In the genomic region with DNA sequence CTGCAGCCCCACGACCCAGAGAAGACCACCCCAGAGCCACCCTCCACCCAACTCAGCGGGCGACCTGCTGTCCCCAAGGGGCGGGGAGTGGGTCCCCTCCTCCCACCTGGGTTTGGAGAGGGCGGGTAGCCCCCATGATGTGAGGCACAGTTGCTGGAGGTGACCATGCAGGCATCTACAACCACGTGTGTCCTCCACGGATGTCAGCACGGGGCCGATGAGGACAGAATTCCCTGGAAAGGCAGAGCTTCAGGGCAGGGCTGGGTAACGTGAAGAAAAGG, we compare ENCODE assay signal across 27 cellular contexts. TPM values are rescaled to one million over a fixed set of nuclear protein-coding genes. Genes with fewer than 3 reads are reported as not detected.
A peak's percentile ranks its signal among the peaks of the same experiment; 100 is the strongest.
DNase-seq lines count a peak whose midpoint lies in the region; ATAC-seq, FAIRE-seq and TF ChIP-seq lines count a peak whose summit lies in the region.
"Had no signal": no experiment of that assay in that cellular context is flagged by ENCODE, and none has a peak within 500 bp of the region (broad histone marks: within the 10 kb centered on the region; RNA-seq: fewer than 3 reads in every experiment).

No MANE protein-coding gene starts in this region.

- ATAC-seq in SK-N-SH treated with all-trans-retinoic acid at 6 μM for 48 hours (no peak), HepG2 (no peak)
- ATAC-seq: A549 had no signal

- DNase-seq in SK-N-SH (no peak), chondrocyte (ENCODE audit: low spot score) (peak; percentile 81), HepG2 (ENCODE audit: low spot score) (no peak), osteoblast (ENCODE audit: insufficient read length, low spot score, missing footprints) (peak; percentile 75), suprapubic skin (ENCODE audit: low spot score in 2 of 2) (no peak)
- DNase-seq in activated CD8-positive, alpha-beta memory T cell treated with anti-CD3 and anti-CD28 coated beads, Interleukin-2, amount 50 U/mL, for 4 hours: no peak
- DNase-seq: 8988T; ACHN; AML-193; BE2C; CD4-positive, alpha-beta T cell; DMS 273 treated with DMSO at 0.1 percent for 48 hours; DMS79; EL; GF-D8; GOT3; HFFc6 had no signal

- H3K4me3 ChIP-seq in SK-N-SH (ENCODE audit: low read depth in 2 of 2, low read length in 1 of 2) (no peak overlapping the region), HepG2 (replicated peaks in 1 of 3; ENCODE audit: insufficient read depth in 1 of 3, low read depth in 2 of 3, low read length in 3 of 3) (no peak overlapping the region; a peak in 1 of 6 replicates), osteoblast (ENCODE audit: insufficient read depth, low read length) (no peak overlapping the region), suprapubic skin (no peak overlapping the region)
- H3K4me3 ChIP-seq: A549; BLaER1 treated with 17β-estradiol and CSF1 and Interleukin-3, amounts not matched to agents 10 nM and 100 nM; HAP-1 had no signal

- no peaks in the 10 kb centered on the region for H3K4me1 Mint-ChIP-seq in chondrocyte (ENCODE audit: low read depth)
- H3K4me1 Mint-ChIP-seq: CD14-positive monocyte had no signal

- in situ Hi-C loops in HepG2 (cut with HindIII; ENCODE audit: extremely low pct_ligation_motif_present, low pct_unique_long_range_greater_than_20kb): no loop called here

- CTCF ChIA-PET in SK-N-SH (lab: Yijun Ruan, JAX) (interaction anchor here (1.0 to 1.8 kb wide), 6 partner anchors 9 to 35 kb away, joined by 4 to 6 read pairs (median 5); no protein-coding TSS in a partner anchor), HepG2 (lab: Yijun Ruan, JAX; ENCODE audit: low intra/inter-chr PET ratio, low total read pairs) (no interaction called here)

- no TSS peak for BruUV-seq in HepG2 (replicated peaks; lab: Mats Ljungman, UMichigan)

- H4K20me1 ChIP-seq in SK-N-SH (ENCODE audit: insufficient read depth): no peaks in the 10 kb centered on the region
- no peaks in the 10 kb centered on the region for H4K20me1 ChIP-seq in HepG2 (ENCODE audit: insufficient read depth, low read length)
- H4K20me1 ChIP-seq in osteoblast (ENCODE audit: insufficient read depth, low read length): no peaks in the 10 kb centered on the region

- TF ChIP-seq CTCF in SK-N-SH (IDR thresholded peaks at IDR 0.05) (no peak), chondrocyte (IDR thresholded peaks at IDR 0.05) (no peak), HepG2 (CRISPR knock-in tag; IDR thresholded peaks at IDR 0.05) (no peak), osteoblast (IDR thresholded peaks at IDR 0.05; ENCODE audit: extremely low read depth, low read depth, low read length) (no peak), suprapubic skin (IDR thresholded peaks at IDR 0.05) (no peak)

- H3K9me3 Mint-ChIP-seq in chondrocyte (ENCODE audit: low read depth): no peaks in the 10 kb centered on the region
- H3K9me3 Mint-ChIP-seq: CD4-positive, alpha-beta T cell; CD8-positive, alpha-beta memory T cell; HFFc6 had no signal

- H3K36me3 ChIP-seq in SK-N-SH (replicated peaks in 1 of 2; ENCODE audit: control insufficient read depth in 1 of 2, insufficient read depth in 2 of 2, low read length in 1 of 2) (no peaks in the 10 kb centered on the region), HepG2 (replicated peaks in 1 of 2; ENCODE audit: control insufficient read depth in 1 of 2, insufficient read depth in 2 of 2, low read length in 2 of 2) (no peaks in the 10 kb centered on the region), osteoblast (ENCODE audit: insufficient read depth, low read length) (no peaks in the 10 kb centered on the region), suprapubic skin (no peaks in the 10 kb centered on the region)
- H3K36me3 ChIP-seq: BE2C; BLaER1 treated with 17β-estradiol and CSF1 and Interleukin-3, amounts not matched to agents 10 nM and 100 nM; HAP-1 had no signal

- H3K9ac ChIP-seq in SK-N-SH (no peak overlapping the region), HepG2 (ENCODE audit: insufficient read depth, low read depth, low read length) (no peak overlapping the region)
- H3K9ac ChIP-seq: BLaER1 treated with 17β-estradiol and CSF1 and Interleukin-3, amounts not matched to agents 10 nM and 100 nM had no signal

- TF ChIP-seq EP300 in SK-N-SH (IDR thresholded peaks at IDR 0.05; ENCODE audit: borderline replicate concordance in 1 of 2, low read depth in 1 of 2, low read length in 1 of 2) (no peak), HepG2 (IDR thresholded peaks at IDR 0.05; ENCODE audit: low read depth in 2 of 2, low read length in 2 of 2) (no peak), HepG2 (CRISPR knock-in tag; IDR thresholded peaks at IDR 0.05; ENCODE audit: borderline replicate concordance) (no peak), suprapubic skin (IDR thresholded peaks at IDR 0.05) (no peak)

- H3K27me3 Mint-ChIP-seq in chondrocyte (ENCODE audit: low read depth): peaks cover 26% of the 10 kb centered on the region

- H3K27ac ChIP-seq in SK-N-SH (ENCODE audit: low read depth in 2 of 2, low read length in 1 of 2): no peak overlapping the region
- no peak overlapping the region for H3K27ac ChIP-seq in HepG2 (ENCODE audit: extremely low read length, insufficient read depth, low read length)
- no peak overlapping the region for H3K27ac ChIP-seq in osteoblast (ENCODE audit: low read depth, low read length)
- H3K27ac ChIP-seq in suprapubic skin: no peak overlapping the region
- H3K27ac ChIP-seq: A549; BLaER1 treated with 17β-estradiol and CSF1 and Interleukin-3, amounts not matched to agents 10 nM and 100 nM had no signal

- H3K27ac Mint-ChIP-seq in chondrocyte (ENCODE audit: unreplicated experiment): no peak overlapping the region
- H3K27ac Mint-ChIP-seq: CD14-positive monocyte; CD4-positive, alpha-beta T cell; HFFc6 had no signal

- H2AFZ ChIP-seq in SK-N-SH (ENCODE audit: low read depth) (no peak overlapping the region), HepG2 (ENCODE audit: low read length) (no peak overlapping the region), osteoblast (ENCODE audit: low read length) (no peak overlapping the region)

- POLR2A ChIA-PET in SK-N-SH (lab: Yijun Ruan, JAX) (no interaction called here), HepG2 (lab: Yijun Ruan, JAX) (interaction anchor here (1.6 kb wide), 1 partner anchor 11 kb away, joined by 5 read pairs; no protein-coding TSS in a partner anchor)

- H3K4me2 ChIP-seq in SK-N-SH (peak overlapping the region; percentile 6; the same call in 1 of the 2 replicates), HepG2 (ENCODE audit: low read depth, low read length) (no peak overlapping the region), osteoblast (ENCODE audit: insufficient read depth, low read length) (no peak overlapping the region)
- H3K4me2 ChIP-seq: A549 had no signal

- FAIRE-seq in HepG2 (lab: Jason Lieb, UNC): no peak
- FAIRE-seq: A549, D721Med, GM12891, GM18507, H54 had no signal

- H3F3A ChIP-seq in SK-N-SH (replicated peaks; ENCODE audit: insufficient read depth): peaks cover 5% of the 10 kb centered on the region

- TF ChIP-seq RAD21 in SK-N-SH (IDR thresholded peaks at IDR 0.05; ENCODE audit: low read length) (no peak), HepG2 (CRISPR knock-in tag; IDR thresholded peaks at IDR 0.05) (no peak)

- no peaks in the 10 kb centered on the region for H3K9me2 ChIP-seq in SK-N-SH

- WGBS in SK-N-SH (ENCODE audit: low lambda C conversion rate): 15% methylated on average over 7 of the region's 10 CpGs
- WGBS in HepG2 (ENCODE audit: low lambda C conversion rate): 31% methylated on average over 9 of the region's 10 CpGs
- WGBS in suprapubic skin: 48% methylated on average over 9 of the region's 10 CpGs

- H3K9me3 ChIP-seq in SK-N-SH: no peaks in the 10 kb centered on the region
- H3K9me3 ChIP-seq in HepG2 (ENCODE audit: low read length): no peaks in the 10 kb centered on the region
- no peaks in the 10 kb centered on the region for H3K9me3 ChIP-seq in osteoblast (ENCODE audit: low read depth, low read length)
- H3K9me3 ChIP-seq in suprapubic skin: no peaks in the 10 kb centered on the region
- H3K9me3 ChIP-seq: A549; BE2C; BLaER1 treated with 17β-estradiol and CSF1 and Interleukin-3, amounts not matched to agents 10 nM and 100 nM; HAP-1 had no signal

- TF ChIP-seq POLR2A in HepG2 (IDR thresholded peaks at IDR 0.05; ENCODE audit: insufficient read depth in 1 of 2, low read depth in 2 of 2, low read length in 2 of 2) (no peak), suprapubic skin (IDR thresholded peaks at IDR 0.05) (no peak)

- H3K4me1 ChIP-seq in SK-N-SH (ENCODE audit: control insufficient read depth in 1 of 2, insufficient read depth in 2 of 2, low read depth in 1 of 2, low read length in 1 of 2) (peaks cover 0 to 37% of the 10 kb centered on the region in 2 experiments; a peak in 2 of 4 replicates), HepG2 (ENCODE audit: insufficient read depth, low read length) (peaks cover 68% of the 10 kb centered on the region), osteoblast (ENCODE audit: insufficient read depth, low read length) (no peaks in the 10 kb centered on the region), suprapubic skin (peaks cover 12% of the 10 kb centered on the region)
- H3K4me1 ChIP-seq: BE2C, HAP-1 had no signal

- intact Hi-C loops in HepG2 (cut with micrococcal nuclease; ENCODE audit: unreplicated experiment): no loop called here

- H3K4me3 Mint-ChIP-seq in chondrocyte (ENCODE audit: unreplicated experiment): no peak overlapping the region
- H3K4me3 Mint-ChIP-seq: CD4-positive, alpha-beta T cell; CD8-positive, alpha-beta memory T cell; HFFc6 had no signal

- H3K79me2 ChIP-seq in SK-N-SH (ENCODE audit: insufficient read depth) (no peaks in the 10 kb centered on the region), HepG2 (ENCODE audit: insufficient read depth, low read length) (no peaks in the 10 kb centered on the region), osteoblast (ENCODE audit: insufficient read depth, low read length) (no peaks in the 10 kb centered on the region)

- H3K36me3 Mint-ChIP-seq in chondrocyte (ENCODE audit: low read depth): no peaks in the 10 kb centered on the region
- H3K36me3 Mint-ChIP-seq: CD14-positive monocyte; CD8-positive, alpha-beta memory T cell had no signal

- peaks cover 63% of the 10 kb centered on the region for H3K27me3 ChIP-seq in SK-N-SH (ENCODE audit: insufficient read depth)
- peaks cover 2 to 30% of the 10 kb centered on the region in 2 experiments; a peak in 4 of 5 replicates for H3K27me3 ChIP-seq in HepG2 (ENCODE audit: control insufficient read depth in 1 of 2, insufficient read depth in 2 of 2, low read length in 2 of 2)
- peaks cover 37% of the 10 kb centered on the region for H3K27me3 ChIP-seq in osteoblast (ENCODE audit: insufficient read depth, low read length)
- H3K27me3 ChIP-seq in suprapubic skin: peaks cover 78% of the 10 kb centered on the region

RNA-seq across cellular contexts. Expression of a gene that starts 7.1 kb away (rescaled TPM):
- polyA plus RNA-seq in SK-N-SH (2012; rRNA removed): not detected in 2 replicates
- polyA plus RNA-seq in SK-N-SH (2012; cell fraction: cytosol; rRNA removed): not detected in 2 replicates
- not detected in 2 replicates for polyA plus RNA-seq in SK-N-SH (2012; cell fraction: nucleus; rRNA removed)
- total RNA-seq in chondrocyte: not detected in 3 replicates
- total RNA-seq in HepG2 (2016; rRNA removed; fragmentation: Illumina TruSeq; extraction: Trizol): 0.13 TPM in 1 of 2 replicates, not detected in the other
- not detected in 2 replicates for total RNA-seq in HepG2 (2016; cell fraction: cytosol; rRNA removed; fragmentation: Illumina TruSeq; extraction: Trizol; ENCODE audit: low read depth)
- 0.11 TPM in 1 of 2 replicates, not detected in the other for total RNA-seq in HepG2 (2016; cell fraction: insoluble cytoplasmic fraction; rRNA removed; fragmentation: Illumina TruSeq; extraction: Trizol)
- not detected in 2 replicates for total RNA-seq in HepG2 (2016; cell fraction: membrane; rRNA removed; fragmentation: Illumina TruSeq; extraction: Trizol)
- total RNA-seq in HepG2 (2016; cell fraction: nucleus; rRNA removed; fragmentation: Illumina TruSeq; extraction: Trizol): 0.38 TPM in 1 of 2 replicates, not detected in the other
- 0.10 and 0.15 TPM in 2 replicates for polyA plus RNA-seq in HepG2 (2011; rRNA removed)
- 0.08 and 0.12 TPM in 2 replicates for polyA plus RNA-seq in HepG2 (2011; cell fraction: cytosol; rRNA removed)
- 1.7 and 2.2 TPM in 2 replicates for polyA plus RNA-seq in HepG2 (2011; cell fraction: nucleus; rRNA removed)
- polyA plus RNA-seq in HepG2 (2012): 0.19 and 0.20 TPM in 2 replicates
- not detected in 2 replicates for polyA plus RNA-seq in HepG2 (2016; cell fraction: cytosol; fragmentation: Illumina TruSeq; extraction: Trizol; ENCODE audit: low read depth)
- 0.17 TPM in 1 of 2 replicates, not detected in the other for polyA plus RNA-seq in HepG2 (2016; cell fraction: insoluble cytoplasmic fraction; fragmentation: Illumina TruSeq; extraction: Trizol; ENCODE audit: low read depth)
- not detected in 2 replicates for polyA plus RNA-seq in HepG2 (2016; cell fraction: membrane; fragmentation: Illumina TruSeq; extraction: Trizol; ENCODE audit: low read depth)
- polyA plus RNA-seq in HepG2 (2016; cell fraction: nucleus; fragmentation: Illumina TruSeq; extraction: Trizol; ENCODE audit: insufficient read depth, low read depth): not detected in 2 replicates
- polyA minus RNA-seq in HepG2 (2011; rRNA and poly(A)+ RNA removed; ENCODE audit: low replicate concordance): 0.32 TPM in 1 of 2 replicates, not detected in the other
- not detected in 2 replicates for polyA minus RNA-seq in HepG2 (2011; cell fraction: cytosol; rRNA and poly(A)+ RNA removed)
- polyA minus RNA-seq in HepG2 (2011; cell fraction: nucleus; rRNA and poly(A)+ RNA removed): 0.50 TPM in 1 of 2 replicates, not detected in the other
- not detected in 2 replicates for total RNA-seq in osteoblast
- total RNA-seq in suprapubic skin: not detected
- total RNA-seq: CD4-positive, alpha-beta T cell; CD8-positive, alpha-beta memory T cell; HFFc6 had no signal
- polyA plus RNA-seq: A549; CD14-positive monocyte; CD8-positive, alpha-beta memory T cell had no signal

RNA-seq across cellular contexts. Expression of a gene that starts 19.6 kb away (rescaled TPM):
- polyA plus RNA-seq in SK-N-SH (2012; rRNA removed): 0.10 and 0.11 TPM in 2 replicates
- 0.08 and 0.12 TPM in 2 replicates for polyA plus RNA-seq in SK-N-SH (2012; cell fraction: cytosol; rRNA removed)
- polyA plus RNA-seq in SK-N-SH (2012; cell fraction: nucleus; rRNA removed): 0.08 and 0.11 TPM in 2 replicates
- not detected in 3 replicates for total RNA-seq in chondrocyte
- total RNA-seq in HepG2 (2016; rRNA removed; fragmentation: Illumina TruSeq; extraction: Trizol): 1.3 and 1.8 TPM in 2 replicates
- total RNA-seq in HepG2 (2016; cell fraction: cytosol; rRNA removed; fragmentation: Illumina TruSeq; extraction: Trizol; ENCODE audit: low read depth): 0.61 and 0.62 TPM in 2 replicates
- 1.6 TPM in 2 replicates for total RNA-seq in HepG2 (2016; cell fraction: insoluble cytoplasmic fraction; rRNA removed; fragmentation: Illumina TruSeq; extraction: Trizol)
- 1.4 and 1.7 TPM in 2 replicates for total RNA-seq in HepG2 (2016; cell fraction: membrane; rRNA removed; fragmentation: Illumina TruSeq; extraction: Trizol)
- 0.31 and 0.50 TPM in 2 replicates for total RNA-seq in HepG2 (2016; cell fraction: nucleus; rRNA removed; fragmentation: Illumina TruSeq; extraction: Trizol)
- polyA plus RNA-seq in HepG2 (2011; rRNA removed): 4.9 and 6.0 TPM in 2 replicates
- 4.4 and 5.4 TPM in 2 replicates for polyA plus RNA-seq in HepG2 (2011; cell fraction: cytosol; rRNA removed)
- 1.8 TPM in 2 replicates for polyA plus RNA-seq in HepG2 (2011; cell fraction: nucleus; rRNA removed)
- 3.9 TPM in 2 replicates for polyA plus RNA-seq in HepG2 (2012)
- polyA plus RNA-seq in HepG2 (2016; cell fraction: cytosol; fragmentation: Illumina TruSeq; extraction: Trizol; ENCODE audit: low read depth): 0.29 and 0.36 TPM in 2 replicates
- polyA plus RNA-seq in HepG2 (2016; cell fraction: insoluble cytoplasmic fraction; fragmentation: Illumina TruSeq; extraction: Trizol; ENCODE audit: low read depth): 1.2 and 1.6 TPM in 2 replicates
- polyA plus RNA-seq in HepG2 (2016; cell fraction: membrane; fragmentation: Illumina TruSeq; extraction: Trizol; ENCODE audit: low read depth): 0.61 and 0.72 TPM in 2 replicates
- 0.55 and 1.4 TPM in 2 replicates for polyA plus RNA-seq in HepG2 (2016; cell fraction: nucleus; fragmentation: Illumina TruSeq; extraction: Trizol; ENCODE audit: insufficient read depth, low read depth)
- 1.6 and 8.6 TPM in 2 replicates for polyA minus RNA-seq in HepG2 (2011; rRNA and poly(A)+ RNA removed; ENCODE audit: low replicate concordance)
- polyA minus RNA-seq in HepG2 (2011; cell fraction: cytosol; rRNA and poly(A)+ RNA removed): 1.8 and 2.5 TPM in 2 replicates
- polyA minus RNA-seq in HepG2 (2011; cell fraction: nucleus; rRNA and poly(A)+ RNA removed): 0.26 and 0.50 TPM in 2 replicates
- under 0.01 and 0.29 TPM in 2 replicates for total RNA-seq in osteoblast
- total RNA-seq in suprapubic skin: not detected
- total RNA-seq: CD4-positive, alpha-beta T cell; CD8-positive, alpha-beta memory T cell had no signal
- polyA plus RNA-seq: CD14-positive monocyte; CD8-positive, alpha-beta memory T cell had no signal

RNA-seq across cellular contexts. Expression of a gene that starts 39.5 kb away (rescaled TPM):
- polyA plus RNA-seq in SK-N-SH (2012; rRNA removed) (38.8 and 43.1 TPM in 2 replicates), HepG2 (2011; rRNA removed) (41.8 and 63.2 TPM in 2 replicates)
- 10.8 and 18.1 TPM in 2 replicates for polyA plus RNA-seq in SK-N-SH (2012; cell fraction: cytosol; rRNA removed)
- 328 and 454 TPM in 2 replicates for polyA plus RNA-seq in SK-N-SH (2012; cell fraction: nucleus; rRNA removed)
- total RNA-seq in chondrocyte (10.8 to 17.7 TPM (median 11.2 TPM) in 3 replicates), HepG2 (2016; rRNA removed; fragmentation: Illumina TruSeq; extraction: Trizol) (12.4 and 22.3 TPM in 2 replicates), osteoblast (13.0 and 20.3 TPM in 2 replicates), suprapubic skin (10 to 100 TPM; 28.1 to 84.6 (median 33.4) TPM)
- total RNA-seq in HepG2 (2016; cell fraction: cytosol; rRNA removed; fragmentation: Illumina TruSeq; extraction: Trizol; ENCODE audit: low read depth): 6.5 and 7.4 TPM in 2 replicates
- 9.5 and 21.5 TPM in 2 replicates for total RNA-seq in HepG2 (2016; cell fraction: insoluble cytoplasmic fraction; rRNA removed; fragmentation: Illumina TruSeq; extraction: Trizol)
- 8.1 and 9.0 TPM in 2 replicates for total RNA-seq in HepG2 (2016; cell fraction: membrane; rRNA removed; fragmentation: Illumina TruSeq; extraction: Trizol)
- total RNA-seq in HepG2 (2016; cell fraction: nucleus; rRNA removed; fragmentation: Illumina TruSeq; extraction: Trizol): 22.1 and 27.5 TPM in 2 replicates
- polyA plus RNA-seq in HepG2 (2011; cell fraction: cytosol; rRNA removed): 20.9 and 28.4 TPM in 2 replicates
- polyA plus RNA-seq in HepG2 (2011; cell fraction: nucleus; rRNA removed): 726 and 860 TPM in 2 replicates
- 33.2 and 40.0 TPM in 2 replicates for polyA plus RNA-seq in HepG2 (2012)
- 5.4 and 7.5 TPM in 2 replicates for polyA plus RNA-seq in HepG2 (2016; cell fraction: cytosol; fragmentation: Illumina TruSeq; extraction: Trizol; ENCODE audit: low read depth)
- 16.9 and 19.6 TPM in 2 replicates for polyA plus RNA-seq in HepG2 (2016; cell fraction: insoluble cytoplasmic fraction; fragmentation: Illumina TruSeq; extraction: Trizol; ENCODE audit: low read depth)
- polyA plus RNA-seq in HepG2 (2016; cell fraction: membrane; fragmentation: Illumina TruSeq; extraction: Trizol; ENCODE audit: low read depth): 6.9 and 9.6 TPM in 2 replicates
- polyA plus RNA-seq in HepG2 (2016; cell fraction: nucleus; fragmentation: Illumina TruSeq; extraction: Trizol; ENCODE audit: insufficient read depth, low read depth): 83.7 and 89.3 TPM in 2 replicates
- 14.8 and 25.5 TPM in 2 replicates for polyA minus RNA-seq in HepG2 (2011; rRNA and poly(A)+ RNA removed; ENCODE audit: low replicate concordance)
- 12.8 and 13.5 TPM in 2 replicates for polyA minus RNA-seq in HepG2 (2011; cell fraction: cytosol; rRNA and poly(A)+ RNA removed)
- 52.1 and 55.8 TPM in 2 replicates for polyA minus RNA-seq in HepG2 (2011; cell fraction: nucleus; rRNA and poly(A)+ RNA removed)

RNA-seq across cellular contexts. Expression of a gene that starts 39.7 kb away (rescaled TPM):
- polyA plus RNA-seq in SK-N-SH (2012; rRNA removed): 57.1 and 68.2 TPM in 2 replicates
- polyA plus RNA-seq in SK-N-SH (2012; cell fraction: cytosol; rRNA removed): 38.7 and 54.7 TPM in 2 replicates
- 67.2 and 94.3 TPM in 2 replicates for polyA plus RNA-seq in SK-N-SH (2012; cell fraction: nucleus; rRNA removed)
- 19.9 to 30.6 TPM (median 20.0 TPM) in 3 replicates for total RNA-seq in chondrocyte
- 19.3 and 42.1 TPM in 2 replicates for total RNA-seq in HepG2 (2016; rRNA removed; fragmentation: Illumina TruSeq; extraction: Trizol)
- 44.1 and 48.5 TPM in 2 replicates for total RNA-seq in HepG2 (2016; cell fraction: cytosol; rRNA removed; fragmentation: Illumina TruSeq; extraction: Trizol; ENCODE audit: low read depth)
- total RNA-seq in HepG2 (2016; cell fraction: insoluble cytoplasmic fraction; rRNA removed; fragmentation: Illumina TruSeq; extraction: Trizol): 18.4 and 43.0 TPM in 2 replicates
- total RNA-seq in HepG2 (2016; cell fraction: membrane; rRNA removed; fragmentation: Illumina TruSeq; extraction: Trizol): 47.3 and 50.8 TPM in 2 replicates
- 29.1 and 32.9 TPM in 2 replicates for total RNA-seq in HepG2 (2016; cell fraction: nucleus; rRNA removed; fragmentation: Illumina TruSeq; extraction: Trizol)
- polyA plus RNA-seq in HepG2 (2011; rRNA removed): 40.0 and 48.0 TPM in 2 replicates
- polyA plus RNA-seq in HepG2 (2011; cell fraction: cytosol; rRNA removed): 45.1 and 55.2 TPM in 2 replicates
- polyA plus RNA-seq in HepG2 (2011; cell fraction: nucleus; rRNA removed): 42.8 and 53.8 TPM in 2 replicates
- 30.1 and 30.6 TPM in 2 replicates for polyA plus RNA-seq in HepG2 (2012)
- polyA plus RNA-seq in HepG2 (2016; cell fraction: cytosol; fragmentation: Illumina TruSeq; extraction: Trizol; ENCODE audit: low read depth): 22.8 and 30.9 TPM in 2 replicates
- 20.3 and 20.6 TPM in 2 replicates for polyA plus RNA-seq in HepG2 (2016; cell fraction: insoluble cytoplasmic fraction; fragmentation: Illumina TruSeq; extraction: Trizol; ENCODE audit: low read depth)
- 24.3 and 28.8 TPM in 2 replicates for polyA plus RNA-seq in HepG2 (2016; cell fraction: membrane; fragmentation: Illumina TruSeq; extraction: Trizol; ENCODE audit: low read depth)
- 57.8 and 59.9 TPM in 2 replicates for polyA plus RNA-seq in HepG2 (2016; cell fraction: nucleus; fragmentation: Illumina TruSeq; extraction: Trizol; ENCODE audit: insufficient read depth, low read depth)
- 17.2 and 64.0 TPM in 2 replicates for polyA minus RNA-seq in HepG2 (2011; rRNA and poly(A)+ RNA removed; ENCODE audit: low replicate concordance)
- polyA minus RNA-seq in HepG2 (2011; cell fraction: cytosol; rRNA and poly(A)+ RNA removed): 31.0 and 31.1 TPM in 2 replicates
- polyA minus RNA-seq in HepG2 (2011; cell fraction: nucleus; rRNA and poly(A)+ RNA removed): 16.2 and 18.9 TPM in 2 replicates
- total RNA-seq in osteoblast: 25.3 and 27.4 TPM in 2 replicates
- total RNA-seq in suprapubic skin: 10 to 100 TPM; 13.0 to 33.5 (median 20.0) TPM

RNA-seq across cellular contexts. Expression of a gene that starts 45.1 kb away (rescaled TPM):
- polyA plus RNA-seq in SK-N-SH (2012; rRNA removed) (2.1 and 3.8 TPM in 2 replicates), HepG2 (2011; rRNA removed) (3.5 and 4.2 TPM in 2 replicates)
- polyA plus RNA-seq in SK-N-SH (2012; cell fraction: cytosol; rRNA removed): 0.82 and 1.6 TPM in 2 replicates
- polyA plus RNA-seq in SK-N-SH (2012; cell fraction: nucleus; rRNA removed): 1.3 and 1.4 TPM in 2 replicates
- total RNA-seq in chondrocyte (1.3 to 2.5 TPM (median 2.1 TPM) in 3 replicates), HepG2 (2016; rRNA removed; fragmentation: Illumina TruSeq; extraction: Trizol) (2.4 and 5.3 TPM in 2 replicates), osteoblast (5.8 and 11.5 TPM in 2 replicates), suprapubic skin (10 to 100 TPM in 3 of 4 donors, 1 to 10 TPM in 1; 9.5 to 37.8 (median 16.6) TPM)
- total RNA-seq in HepG2 (2016; cell fraction: cytosol; rRNA removed; fragmentation: Illumina TruSeq; extraction: Trizol; ENCODE audit: low read depth): 3.3 TPM in 2 replicates
- total RNA-seq in HepG2 (2016; cell fraction: insoluble cytoplasmic fraction; rRNA removed; fragmentation: Illumina TruSeq; extraction: Trizol): 3.0 and 5.5 TPM in 2 replicates
- total RNA-seq in HepG2 (2016; cell fraction: membrane; rRNA removed; fragmentation: Illumina TruSeq; extraction: Trizol): 3.8 and 5.6 TPM in 2 replicates
- total RNA-seq in HepG2 (2016; cell fraction: nucleus; rRNA removed; fragmentation: Illumina TruSeq; extraction: Trizol): 6.9 and 7.3 TPM in 2 replicates
- polyA plus RNA-seq in HepG2 (2011; cell fraction: cytosol; rRNA removed): 2.7 and 4.2 TPM in 2 replicates
- 6.7 and 7.1 TPM in 2 replicates for polyA plus RNA-seq in HepG2 (2011; cell fraction: nucleus; rRNA removed)
- polyA plus RNA-seq in HepG2 (2012): 5.0 and 7.2 TPM in 2 replicates
- 2.6 and 3.4 TPM in 2 replicates for polyA plus RNA-seq in HepG2 (2016; cell fraction: cytosol; fragmentation: Illumina TruSeq; extraction: Trizol; ENCODE audit: low read depth)
- 4.0 and 4.2 TPM in 2 replicates for polyA plus RNA-seq in HepG2 (2016; cell fraction: insoluble cytoplasmic fraction; fragmentation: Illumina TruSeq; extraction: Trizol; ENCODE audit: low read depth)
- 4.3 and 4.7 TPM in 2 replicates for polyA plus RNA-seq in HepG2 (2016; cell fraction: membrane; fragmentation: Illumina TruSeq; extraction: Trizol; ENCODE audit: low read depth)
- polyA plus RNA-seq in HepG2 (2016; cell fraction: nucleus; fragmentation: Illumina TruSeq; extraction: Trizol; ENCODE audit: insufficient read depth, low read depth): 5.1 and 5.5 TPM in 2 replicates
- 8.8 and 15.0 TPM in 2 replicates for polyA minus RNA-seq in HepG2 (2011; rRNA and poly(A)+ RNA removed; ENCODE audit: low replicate concordance)
- polyA minus RNA-seq in HepG2 (2011; cell fraction: cytosol; rRNA and poly(A)+ RNA removed): 1.9 and 2.6 TPM in 2 replicates
- polyA minus RNA-seq in HepG2 (2011; cell fraction: nucleus; rRNA and poly(A)+ RNA removed): 5.0 and 7.3 TPM in 2 replicates

Comparison
In these comparisons a context has a peak if more than half of its experiments do, and no peak if none do; other contexts are left out.
1. DNase-seq: peak in chondrocyte (single experiment) and osteoblast (single experiment); none in SK-N-SH (single experiment), HepG2 (single experiment), activated CD8-positive, alpha-beta memory T cell treated with anti-CD3 and anti-CD28 coated beads, Interleukin-2, amount 50 U/mL, for 4 hours (single experiment) and suprapubic skin (0 of 2).